ENCODE assay signal across 1 cellular context in the genomic region with DNA sequence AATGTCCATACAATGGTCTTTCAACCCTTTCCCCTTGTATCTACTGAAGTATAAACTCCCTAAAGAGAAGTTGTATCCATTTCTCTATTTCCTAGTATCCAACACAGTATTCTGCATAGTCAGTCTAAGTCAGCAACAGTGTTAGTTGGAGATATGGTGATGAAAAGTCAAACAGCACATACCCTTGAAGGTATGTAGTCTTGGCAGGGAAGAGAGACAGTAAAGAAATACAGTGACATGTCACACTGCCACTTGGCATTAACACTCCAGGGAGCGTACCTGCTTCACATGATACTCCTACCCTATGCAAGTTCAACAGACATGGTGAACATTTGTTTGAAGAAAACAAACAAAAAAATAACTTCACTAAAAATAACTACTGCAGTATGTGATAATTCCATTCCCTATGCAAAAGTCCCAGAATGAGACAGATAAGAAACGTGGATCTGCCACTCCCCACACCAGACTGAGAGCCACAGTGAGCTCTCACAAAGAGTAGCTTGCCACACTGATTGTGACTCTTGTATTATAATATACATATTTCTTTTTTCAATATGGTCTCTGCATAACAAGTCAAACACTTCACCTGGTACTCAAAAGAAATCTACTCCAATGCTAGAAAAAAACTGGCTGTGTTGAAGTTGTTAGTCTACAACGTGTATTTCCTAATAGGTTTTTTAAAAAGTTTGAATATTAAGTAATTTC.
TF ChIP-seq lines count a peak whose summit lies in the region.

No MANE protein-coding gene starts in this region.

TF ChIP-seq in A549, 52 proteins besides CTCF, POLR2A, EP300 and RAD21:
- no peak for TF ChIP-seq BHLHE40 (IDR thresholded peaks at IDR 0.05; ENCODE audit: low read depth, low read length)
- TF ChIP-seq EHF (CRISPR knock-in tag; IDR thresholded peaks at IDR 0.05), result no peak
- TF ChIP-seq ZSCAN20 (CRISPR knock-in tag; IDR thresholded peaks at IDR 0.05), result no peak
- no peak for TF ChIP-seq JUN (IDR thresholded peaks at IDR 0.05)
- no peak for TF ChIP-seq FOSL2 (IDR thresholded peaks at IDR 0.05)
- no peak for TF ChIP-seq FOSL2 (CRISPR knock-in tag; IDR thresholded peaks at IDR 0.05)
- no peak for TF ChIP-seq RFX5 (IDR thresholded peaks at IDR 0.05)
- TF ChIP-seq HOXB5 (CRISPR knock-in tag; IDR thresholded peaks at IDR 0.05), result no peak
- no peak for TF ChIP-seq ZNF302 (CRISPR knock-in tag; IDR thresholded peaks at IDR 0.05)
- TF ChIP-seq, protein P1, sequence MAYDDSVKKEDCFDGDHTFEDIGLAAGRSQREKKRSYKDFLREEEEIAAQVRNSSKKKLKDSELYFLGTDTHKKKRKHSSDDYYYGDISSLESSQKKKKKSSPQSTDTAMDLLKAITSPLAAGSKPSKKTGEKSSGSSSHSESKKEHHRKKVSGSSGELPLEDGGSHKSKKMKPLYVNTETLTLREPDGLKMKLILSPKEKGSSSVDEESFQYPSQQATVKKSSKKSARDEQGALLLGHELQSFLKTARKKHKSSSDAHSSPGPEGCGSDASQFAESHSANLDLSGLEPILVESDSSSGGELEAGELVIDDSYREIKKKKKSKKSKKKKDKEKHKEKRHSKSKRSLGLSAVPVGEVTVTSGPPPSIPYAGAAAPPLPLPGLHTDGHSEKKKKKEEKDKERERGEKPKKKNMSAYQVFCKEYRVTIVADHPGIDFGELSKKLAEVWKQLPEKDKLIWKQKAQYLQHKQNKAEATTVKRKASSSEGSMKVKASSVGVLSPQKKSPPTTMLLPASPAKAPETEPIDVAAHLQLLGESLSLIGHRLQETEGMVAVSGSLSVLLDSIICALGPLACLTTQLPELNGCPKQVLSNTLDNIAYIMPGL (CRISPR knock-in tag; IDR thresholded peaks at IDR 0.05; ENCODE audit: borderline replicate concordance), result no peak
- no peak for TF ChIP-seq CHD4 (IDR thresholded peaks at IDR 0.05; ENCODE audit: borderline replicate concordance)
- TF ChIP-seq FOXS1 (CRISPR knock-in tag; IDR thresholded peaks at IDR 0.05), result no peak
TF ChIP-seq in A549: peak in this region for 0.
